ENCODE assay signal across 8 cellular contexts in the genomic region with DNA sequence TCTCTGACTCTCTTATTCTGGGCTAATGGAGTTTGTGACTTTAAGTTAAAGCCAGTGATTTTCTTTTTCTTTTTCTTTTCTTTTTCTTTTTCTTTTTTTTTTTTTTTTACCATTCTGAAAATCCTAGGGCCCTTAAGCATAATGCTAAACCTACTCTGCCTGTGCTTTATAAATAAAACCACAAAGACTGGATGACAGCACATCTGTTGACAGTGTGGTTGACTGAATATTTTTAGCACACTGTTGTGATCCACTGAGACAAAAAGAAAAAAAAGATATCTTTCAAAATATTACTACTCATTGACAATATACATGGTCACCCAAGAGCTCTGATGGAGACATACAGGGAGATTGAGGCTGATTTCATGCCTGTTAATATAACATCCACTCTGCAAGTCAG.
"Had no signal": no experiment of that assay in that cellular context is flagged by ENCODE, and none has a peak within 500 bp of the region (broad histone marks: within the 10 kb centered on the region; RNA-seq: fewer than 3 reads in every experiment).

No MANE protein-coding gene starts in this region.

- H3K9me3 ChIP-seq: HAP-1 had no signal

- H3K4me3 ChIP-seq: GM23248, HAP-1, K562 had no signal

- H3K36me3 ChIP-seq: HAP-1 had no signal

- H2AFZ ChIP-seq: GM23248 had no signal

- H3K9ac ChIP-seq: GM23248 had no signal

- H3K27ac ChIP-seq: GM23248, HL-60 had no signal

- DNase-seq: GM23248, GOT3, H7, HFFc6, KG1 had no signal
